Comparison of ENCODE assay signal across 13 cellular contexts in genomic region chr12:108798551-108799221, GRCh38. TPM values are rescaled to one million over a fixed set of nuclear protein-coding genes. Genes with fewer than 3 reads are reported as not detected.
A peak's percentile ranks its signal among the peaks of the same experiment; 100 is the strongest.
DNase-seq lines count a peak whose midpoint lies in the region; ATAC-seq and TF ChIP-seq lines count a peak whose summit lies in the region.
"Had no signal": no experiment of that assay in that cellular context is flagged by ENCODE, and none has a peak within 500 bp of the region (broad histone marks: within the 10 kb centered on the region; RNA-seq: fewer than 3 reads in every experiment).

No MANE protein-coding gene starts in this region.

- H3K9ac ChIP-seq in HCT116 (ENCODE audit: low read length): no peak overlapping the region
- H3K9ac ChIP-seq in skeletal muscle tissue (ENCODE audit: low read depth in 1 of 3, low read length in 3 of 3): peak overlapping the region in 2 of 3 donors; percentile 39 to 52
- H3K9ac ChIP-seq: KMS-11 had no signal

- peaks cover 6% of the 10 kb centered on the region in 2 experiments; a peak in 3 of 4 replicates for H3K4me1 ChIP-seq in HCT116 (ENCODE audit: control insufficient read depth in 1 of 2, insufficient read depth in 2 of 2, low read length in 2 of 2)
- peaks cover 0 to 60% of the 10 kb centered on the region in 2 donors for H3K4me1 ChIP-seq in right atrium auricular region
- peaks cover 55 to 63% (median 57%) of the 10 kb centered on the region in 3 donors for H3K4me1 ChIP-seq in skeletal muscle tissue (ENCODE audit: control insufficient read depth in 3 of 3, insufficient read depth in 3 of 3, low read length in 3 of 3)

- CTCF ChIA-PET in HCT116 (lab: Charles Lee): no interaction called here

- H3K36me3 ChIP-seq in HCT116 (ENCODE audit: control insufficient read depth in 1 of 2, insufficient read depth in 2 of 2, low read length in 2 of 2) (peaks cover 56 to 81% of the 10 kb centered on the region in 2 experiments), right atrium auricular region (peaks cover 50% of the 10 kb centered on the region), skeletal muscle tissue (ENCODE audit: control insufficient read depth in 3 of 3, insufficient read depth in 3 of 3, low read length in 3 of 3) (peaks cover 26 to 33% (median 27%) of the 10 kb centered on the region in 3 donors)

- no peak for TF ChIP-seq CTCF in HCT116 (IDR thresholded peaks at IDR 0.05 in 2 of 3, conservative IDR thresholded peaks at IDR 0.05 in 1 of 3; ENCODE audit: borderline replicate concordance in 1 of 3, insufficient read depth in 1 of 3, low read depth in 2 of 3, low read length in 2 of 3)
- TF ChIP-seq CTCF in chondrocyte (IDR thresholded peaks at IDR 0.05): no peak
- TF ChIP-seq CTCF in right atrium auricular region (IDR thresholded peaks at IDR 0.05): no peak

- peak overlapping the region; percentile 20; the same call in 1 of the 2 replicates for H3K27ac ChIP-seq in HCT116 (ENCODE audit: low read depth, low read length)
- peak overlapping the region; percentile 91 to 92 for H3K27ac ChIP-seq in right atrium auricular region
- peak overlapping the region; percentile 57 for H3K27ac ChIP-seq in skeletal muscle tissue (ENCODE audit: low read depth, low read length)
- H3K27ac ChIP-seq: KMS-11 had no signal

- H3K36me3 Mint-ChIP-seq in chondrocyte (ENCODE audit: low read depth): peaks cover 43% of the 10 kb centered on the region

- ATAC-seq in HCT116: no peak
- no peak for ATAC-seq in GM21367 (IDR thresholded peaks at IDR 0.05; ENCODE audit: unreplicated experiment)
- ATAC-seq: SK-N-SH treated with all-trans-retinoic acid at 6 μM for 48 hours had no signal

- no peaks in the 10 kb centered on the region for H3K27me3 Mint-ChIP-seq in chondrocyte (ENCODE audit: low read depth)
- H3K27me3 Mint-ChIP-seq: central memory CD8-positive, alpha-beta T cell had no signal

- POLR2A ChIA-PET in HCT116 (lab: Charles Lee): no interaction called here

- H3K27me3 ChIP-seq in HCT116 (ENCODE audit: insufficient read depth, low read length) (no peaks in the 10 kb centered on the region), right atrium auricular region (no peaks in the 10 kb centered on the region), skeletal muscle tissue (ENCODE audit: control insufficient read depth in 3 of 3, insufficient read depth in 3 of 3, low read length in 3 of 3) (no peaks in the 10 kb centered on the region)

- no peak overlapping the region for H2AFZ ChIP-seq in HCT116 (ENCODE audit: low read depth, low read length, poor library complexity, severe bottlenecking)

- no peaks in the 10 kb centered on the region for H3K9me2 ChIP-seq in HCT116 (ENCODE audit: insufficient read depth)

- intact Hi-C loops in HCT116 (cut with micrococcal nuclease): no loop called here

- no peak overlapping the region for H3K4me2 ChIP-seq in HCT116 (ENCODE audit: low read length)
- H3K4me2 ChIP-seq: KMS-11 had no signal

- H3K4me3 ChIP-seq in HCT116 (replicated peaks in 1 of 2; ENCODE audit: low read depth in 1 of 2, low read length in 2 of 2) (no peak overlapping the region), right atrium auricular region (no peak overlapping the region), skeletal muscle tissue (ENCODE audit: low read length in 3 of 3) (no peak overlapping the region)

- no peaks in the 10 kb centered on the region for H3K9me3 Mint-ChIP-seq in chondrocyte (ENCODE audit: low read depth)
- H3K9me3 Mint-ChIP-seq: central memory CD8-positive, alpha-beta T cell had no signal

- no peak for TF ChIP-seq POLR2A in HCT116 (IDR thresholded peaks at IDR 0.05; ENCODE audit: borderline replicate concordance, extremely low read depth, insufficient read depth, insufficient read length)

- H3K79me2 ChIP-seq in HCT116 (ENCODE audit: insufficient read depth, low read length): peaks cover 32% of the 10 kb centered on the region

- H3K4me1 Mint-ChIP-seq in chondrocyte (ENCODE audit: low read depth): peaks cover 46% of the 10 kb centered on the region
- H3K4me1 Mint-ChIP-seq: central memory CD8-positive, alpha-beta T cell had no signal

- RAD21 ChIA-PET in HCT116 (lab: Charles Lee; ENCODE audit: low non-redundant PET in 1 of 2, low total read pairs in 2 of 2, uncharacterized antibody in 2 of 2, unreplicated experiment in 2 of 2): no interaction called here

- DNase-seq in HCT116 (ENCODE audit: low read depth, low spot score): no peak
- DNase-seq in chondrocyte (ENCODE audit: low spot score): peak; percentile 70
- DNase-seq in right atrium auricular region (ENCODE audit: low spot score): no peak
- no peak for DNase-seq in stimulated activated CD4-positive, alpha-beta T cell treated with anti-CD3 and anti-CD28 coated beads, Interleukin-2, amount 100 ng/mL, for 24 hours
- DNase-seq in NCI-H1417 treated with DMSO at 0.1 percent for 48 hours (lab: John Stamatoyannopoulos, UW): no peak
- no peak for DNase-seq in NOMO-1 (lab: John Stamatoyannopoulos, UW; ENCODE audit: unreplicated experiment in 2 of 2)
- DNase-seq: activated CD8-positive, alpha-beta memory T cell treated with anti-CD3 and anti-CD28 coated beads for 24 hours; NCI-H345 had no signal

- H3K9me3 ChIP-seq in HCT116 (ENCODE audit: control insufficient read depth in 1 of 2, insufficient read depth in 1 of 2, low read depth in 1 of 2, low read length in 2 of 2): no peaks in the 10 kb centered on the region
- H3K9me3 ChIP-seq in right atrium auricular region: no peaks in the 10 kb centered on the region
- H3K9me3 ChIP-seq in skeletal muscle tissue (ENCODE audit: control insufficient read depth in 3 of 3, low read length in 3 of 3): no peaks in the 10 kb centered on the region

- H3K27ac Mint-ChIP-seq in chondrocyte (ENCODE audit: unreplicated experiment): peak overlapping the region; percentile 54

- no TSS peak for BruUV-seq in HCT116 (replicated peaks; lab: Mats Ljungman, UMichigan)

- no peaks in the 10 kb centered on the region for H4K20me1 ChIP-seq in HCT116 (ENCODE audit: insufficient read depth)

- no peak overlapping the region for H3K4me3 Mint-ChIP-seq in chondrocyte (ENCODE audit: unreplicated experiment)
- H3K4me3 Mint-ChIP-seq: central memory CD8-positive, alpha-beta T cell had no signal

- TF ChIP-seq RAD21 in HCT116 (IDR thresholded peaks at IDR 0.05; ENCODE audit: low read depth): no peak

TF ChIP-seq in HCT116, 20 proteins besides CTCF, POLR2A, EP300 and RAD21:
- TF ChIP-seq REST (IDR thresholded peaks at IDR 0.05; ENCODE audit: low read depth) (no peak), EZH2phosphoT487 (IDR thresholded peaks at IDR 0.05; ENCODE audit: borderline replicate concordance) (no peak), MAX (IDR thresholded peaks at IDR 0.05) (no peak), EGR1 (IDR thresholded peaks at IDR 0.05; ENCODE audit: low read depth) (no peak), SP1 (IDR thresholded peaks at IDR 0.05; ENCODE audit: low read depth) (no peak), JUND (IDR thresholded peaks at IDR 0.05) (no peak), POLR2AphosphoS5 (IDR thresholded peaks at IDR 0.05; ENCODE audit: low read depth, low read length) (no peak)

RNA-seq across cellular contexts. Expression of gene SSH1, which starts 58.7 kb away (rescaled TPM):
- total RNA-seq in HCT116 (2021; ENCODE audit: unreplicated experiment) (83.3 TPM), chondrocyte (125 to 138 TPM (median 127 TPM) in 3 replicates), right atrium auricular region (10 to 100 TPM; 22.0 to 25.9 TPM), skeletal muscle tissue (11.0 TPM)
- polyA plus RNA-seq in HCT116 (2012): 35.7 and 37.1 TPM in 2 replicates

Comparison
In these comparisons a context has a peak if more than half of its experiments do, and no peak if none do; other contexts are left out.
1. H3K27ac ChIP-seq: peak in every context shown above with its lines; median percentile 92 in right atrium auricular region; 57 in skeletal muscle tissue; 20 in HCT116.